In genomic region chr11:215581-216037, GRCh38 we compare ENCODE assay signal across 3 cellular contexts.
A peak's percentile ranks its signal among the peaks of the same experiment; 100 is the strongest.
TF ChIP-seq lines count a peak whose summit lies in the region.

No MANE protein-coding gene starts in this region.

TF ChIP-seq in A549, 52 proteins besides CTCF, POLR2A, EP300 and RAD21:
- TF ChIP-seq JUN (IDR thresholded peaks at IDR 0.05) (0 out of 5 replicates have a peak, but pooled peaks of 1 of the 2 experiments have one; percentile 22), HOXA7 (CRISPR knock-in tag; IDR thresholded peaks at IDR 0.05) (0 out of 2 replicates have a peak, but pooled peaks have one; percentile 36), REST (IDR thresholded peaks at IDR 0.05) (no peak)
TF ChIP-seq in A549: peak in this region for 2.

TF ChIP-seq in GM12891, 5 proteins besides CTCF, POLR2A, EP300 and RAD21:
- no peak for TF ChIP-seq POU2F2 (IDR thresholded peaks at IDR 0.05; ENCODE audit: low read depth, low read length)
- TF ChIP-seq PAX5 (IDR thresholded peaks at IDR 0.05; ENCODE audit: insufficient read depth, low read length, severe bottlenecking) = no peak
- peak; percentile 28; the same call in 1 of the 2 replicates for TF ChIP-seq POLR2AphosphoS5 (IDR thresholded peaks at IDR 0.05; ENCODE audit: low read depth, low read length)
TF ChIP-seq in GM12891: peak in this region for 1.

TF ChIP-seq in HepG2, 621 proteins besides CTCF, POLR2A, EP300 and RAD21:
- TF ChIP-seq RBFOX2 (IDR thresholded peaks at IDR 0.05; ENCODE audit: low read depth, low read length) = peak; percentile 25; the same call in 1 of the 2 replicates
- peak; percentile 15 for TF ChIP-seq AGO2 (optimal IDR thresholded peaks at IDR 0.05; ENCODE audit: low read depth, low read length)
- no peak for TF ChIP-seq CENPBD1 (CRISPR knock-in tag; IDR thresholded peaks at IDR 0.05; ENCODE audit: borderline replicate concordance, low read depth)
